Comparison of ENCODE assay signal across 13 cellular contexts in the genomic region with DNA sequence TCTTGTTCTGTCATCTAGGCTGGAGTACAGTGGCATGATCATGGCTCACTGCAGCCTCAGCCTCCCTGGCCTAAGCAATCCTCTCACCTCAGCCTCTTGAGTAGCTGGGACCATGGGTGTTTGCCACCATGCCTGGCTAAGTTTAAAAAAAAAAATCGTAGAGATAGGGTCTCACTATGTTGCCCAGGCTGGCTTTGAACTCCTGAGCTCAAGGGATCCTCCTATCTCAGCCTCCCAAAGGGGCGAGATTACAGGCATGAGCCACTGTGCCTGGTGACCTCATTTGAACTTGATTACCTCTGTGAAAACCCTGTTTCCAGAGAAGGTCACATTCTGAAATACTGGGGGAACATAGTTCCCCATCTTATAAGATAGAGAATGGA.
"Had no signal": no experiment of that assay in that cellular context is flagged by ENCODE, and none has a peak within 500 bp of the region (broad histone marks: within the 10 kb centered on the region; RNA-seq: fewer than 3 reads in every experiment).

No MANE protein-coding gene starts in this region.

- ATAC-seq: activated CD8-positive, alpha-beta T cell treated with anti-CD3 and anti-CD28 coated beads, Interleukin-2, amount 10 ng/mL, durations not matched to agents 7 days and 5 days; psoas muscle; T-cell had no signal

- H3K27ac ChIP-seq: psoas muscle had no signal

- DNase-seq: activated CD4-positive, alpha-beta T cell treated with anti-CD3 and anti-CD28 coated beads for 48 hours; activated CD8-positive, alpha-beta memory T cell treated with anti-CD3 and anti-CD28 coated beads, Interleukin-2, amount 50 U/mL, for 48 hours; activated CD8-positive, alpha-beta T cell treated with anti-CD3 and anti-CD28 coated beads, Interleukin-2, amount 10 ng/mL, durations not matched to agents 7 days and 5 days; activated naive CD4-positive, alpha-beta T cell; central memory CD4-positive, alpha-beta T cell; cortex of kidney; erythroblast; occipital lobe; psoas muscle; stimulated activated CD4-positive, alpha-beta T cell treated with anti-CD3 and anti-CD28 coated beads, Interleukin-2, amount 100 ng/mL, for 48 hours; stimulated activated CD8-positive, alpha-beta memory T cell treated with anti-CD3 and anti-CD28 coated beads, Interleukin-4, amount 100 ng/mL, for 48 hours; T-cell; T1000 had no signal

- H3K4me3 ChIP-seq: psoas muscle had no signal

- H3K4me1 ChIP-seq: psoas muscle had no signal

- H3K9me3 ChIP-seq: psoas muscle had no signal
